In the genomic region with DNA sequence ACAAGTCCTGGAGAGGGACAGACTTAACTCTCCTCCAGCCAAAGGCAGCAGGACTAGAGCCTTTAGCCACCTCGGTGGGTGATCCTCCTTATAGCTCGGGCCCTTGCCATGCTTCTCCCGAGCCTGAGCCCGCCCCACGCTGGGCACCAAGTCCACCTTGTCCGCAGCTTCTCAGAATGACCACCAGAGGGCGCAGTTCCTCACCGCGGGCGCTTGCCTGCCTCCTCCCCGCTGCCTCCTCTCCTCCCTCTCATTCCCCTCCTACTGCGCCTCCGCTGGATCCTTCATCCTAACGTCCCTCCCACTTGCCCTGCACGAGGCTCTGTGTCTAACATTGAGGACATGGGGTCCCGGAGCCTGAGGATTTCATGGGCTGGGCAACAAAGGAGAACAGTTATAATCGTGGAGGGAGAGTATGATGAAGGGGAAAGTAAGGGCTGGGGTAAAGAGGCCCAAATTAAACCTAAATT, we compare ENCODE assay signal across 8 cellular contexts. TPM values are rescaled to one million over a fixed set of nuclear protein-coding genes. Genes with fewer than 3 reads are reported as not detected.
A peak's percentile ranks its signal among the peaks of the same experiment; 100 is the strongest.
DNase-seq lines count a peak whose midpoint lies in the region; ATAC-seq lines count a peak whose summit lies in the region.

No MANE protein-coding gene starts in this region.

- H3K4me3 ChIP-seq in adipocyte (ENCODE audit: low read length) = no peak overlapping the region

- ATAC-seq in left cardiac atrium (peak; percentile 96 to 97), GM21447 (IDR thresholded peaks at IDR 0.05; ENCODE audit: unreplicated experiment) (no peak)

- DNase-seq in activated gamma-delta T cell treated with Interleukin-2 at 50 U/mL for 16 hours (peak; percentile 64), activated gamma-delta T cell (lab: John Stamatoyannopoulos, UW) (no peak), NCI-H1092 treated with DMSO at 0.1 percent for 48 hours (lab: John Stamatoyannopoulos, UW) (peak; percentile 85), SW 1271 (lab: John Stamatoyannopoulos, UW) (peak; percentile 64 to 85), adipocyte (ENCODE audit: low read depth) (peak; percentile 87), left cardiac atrium (peak; percentile 80), renal cortical epithelial cell (ENCODE audit: low read depth) (peak; percentile 40)

- H3K9ac ChIP-seq in adipocyte (ENCODE audit: low read length) = no peak overlapping the region

- intact Hi-C loops in left cardiac atrium (cut with DNase I) = no loop called here

- H3K36me3 ChIP-seq in adipocyte (ENCODE audit: control insufficient read depth, insufficient read depth, low read length, severe bottlenecking) = no peaks in the 10 kb centered on the region

- H3K27me3 ChIP-seq in adipocyte (replicated peaks; ENCODE audit: control insufficient read depth, insufficient read depth, low read length) = no peaks in the 10 kb centered on the region

- no peaks in the 10 kb centered on the region for H3K9me3 ChIP-seq in adipocyte (ENCODE audit: control insufficient read depth, low read length)

- peaks cover 7% of the 10 kb centered on the region for H3K4me1 ChIP-seq in adipocyte (ENCODE audit: control insufficient read depth, insufficient read depth, low read length)

RNA-seq across cellular contexts. Expression of a gene that starts 11.3 kb away (rescaled TPM):
- under 1 TPM; 0.26 to 0.38 TPM for total RNA-seq in left cardiac atrium
- not detected in 2 replicates for total RNA-seq in renal cortical epithelial cell

RNA-seq across cellular contexts. Expression of a gene that starts 37.5 kb away (rescaled TPM):
- 1 to 10 TPM; 5.6 to 5.9 TPM for total RNA-seq in left cardiac atrium
- 0.35 and 3.2 TPM in 2 replicates for total RNA-seq in renal cortical epithelial cell
